Comparison of ENCODE assay signal across 19 cellular contexts in genomic region chr1:216945506-216946080, GRCh38.
DNase-seq lines count a peak whose midpoint lies in the region; ATAC-seq, FAIRE-seq and TF ChIP-seq lines count a peak whose summit lies in the region.
"Had no signal": no experiment of that assay in that cellular context is flagged by ENCODE, and none has a peak within 500 bp of the region (broad histone marks: within the 10 kb centered on the region; RNA-seq: fewer than 3 reads in every experiment).

No MANE protein-coding gene starts in this region.

- TF ChIP-seq CTCF in GM23338 (conservative IDR thresholded peaks at IDR 0.05; ENCODE audit: low read depth in 2 of 2) (no peak), WTC11 (IDR thresholded peaks at IDR 0.05) (no peak), HepG2 (CRISPR knock-in tag; IDR thresholded peaks at IDR 0.05) (no peak)

- peak overlapping the region; percentile 56; the same call in 1 of the 2 replicates for H2AFZ ChIP-seq in GM23338
- no peak overlapping the region for H2AFZ ChIP-seq in HepG2 (ENCODE audit: low read length)

- BruUV-seq in HepG2 (replicated peaks; lab: Mats Ljungman, UMichigan) = no TSS peak

- H3K27me3 Mint-ChIP-seq in GM23338 (ENCODE audit: insufficient read depth, low read depth, poor library complexity) (peaks cover 4% of the 10 kb centered on the region), WTC11 (ENCODE audit: low read depth) (no peaks in the 10 kb centered on the region)
- H3K27me3 Mint-ChIP-seq: CD4-positive, alpha-beta memory T cell had no signal

- H3K4me3 Mint-ChIP-seq in GM23338 (no peak overlapping the region), WTC11 (peak overlapping the region; percentile 55; the same call in 1 of the 2 replicates)
- H3K4me3 Mint-ChIP-seq: CD4-positive, alpha-beta memory T cell had no signal

- H3K4me2 ChIP-seq in GM23338 (peak overlapping the region; percentile 21), HepG2 (ENCODE audit: low read depth, low read length) (no peak overlapping the region)
- H3K4me2 ChIP-seq: A549, BLaER1, KMS-11 had no signal

- intact Hi-C loops in HepG2 (cut with micrococcal nuclease; ENCODE audit: unreplicated experiment) = no loop called here

- POLR2A ChIA-PET in WTC11 (lab: Charles Lee) = no interaction called here
- POLR2A ChIA-PET in HepG2 (lab: Yijun Ruan, JAX) = no interaction called here

- CTCF ChIA-PET in WTC11 (lab: Charles Lee) = interaction anchor here (0.6 to 1.7 kb wide), 8 partner anchors 10 to 344 kb away, joined by 3 to 11 read pairs (median 4); no protein-coding TSS in a partner anchor
- CTCF ChIA-PET in HepG2 (lab: Yijun Ruan, JAX; ENCODE audit: low intra/inter-chr PET ratio, low total read pairs) = no interaction called here

- FAIRE-seq in HepG2 (lab: Jason Lieb, UNC) = no peak
- FAIRE-seq: A549, GM12892, GM18507, RCC 7860 had no signal

- H3K27me3 ChIP-seq in GM23338 (ENCODE audit: insufficient read depth) = no peaks in the 10 kb centered on the region
- H3K27me3 ChIP-seq in HepG2 (ENCODE audit: control insufficient read depth in 1 of 2, insufficient read depth in 2 of 2, low read length in 2 of 2) = no peaks in the 10 kb centered on the region
- H3K27me3 ChIP-seq: BLaER1 had no signal

- TF ChIP-seq POLR2A in HepG2 (IDR thresholded peaks at IDR 0.05; ENCODE audit: insufficient read depth in 1 of 2, low read depth in 2 of 2, low read length in 2 of 2) = no peak

- H3K9me3 Mint-ChIP-seq in GM23338 (no peaks in the 10 kb centered on the region), WTC11 (0 out of 2 replicates have a peak, but pooled peaks cover 4% of the 10 kb centered on the region)

- WGBS in HepG2 (ENCODE audit: low lambda C conversion rate) = 25% methylated on average over 2 of the region's 2 CpGs

- H3K4me1 ChIP-seq in GM23338 (ENCODE audit: insufficient read depth) (peaks cover 48% of the 10 kb centered on the region), HepG2 (ENCODE audit: insufficient read depth, low read length) (no peaks in the 10 kb centered on the region)
- H3K4me1 ChIP-seq: A549, BLaER1 had no signal

- H3K27ac Mint-ChIP-seq in GM23338 (peak overlapping the region; percentile 89), WTC11 (peak overlapping the region; percentile 97)
- H3K27ac Mint-ChIP-seq: CD4-positive, alpha-beta memory T cell had no signal

- in situ Hi-C loops in HepG2 (cut with HindIII; ENCODE audit: extremely low pct_ligation_motif_present, low pct_unique_long_range_greater_than_20kb) = no loop called here

- H3K36me3 Mint-ChIP-seq in GM23338 (ENCODE audit: low read depth) (no peaks in the 10 kb centered on the region), WTC11 (no peaks in the 10 kb centered on the region)
- H3K36me3 Mint-ChIP-seq: CD4-positive, alpha-beta memory T cell had no signal

- no peaks in the 10 kb centered on the region for H3K9me3 ChIP-seq in HepG2 (ENCODE audit: low read length)
- H3K9me3 ChIP-seq: A549, BLaER1 had no signal

- H3K9me2 ChIP-seq in GM23338 (ENCODE audit: insufficient read depth) = 0 out of 2 replicates have a peak, but pooled peaks cover 5% of the 10 kb centered on the region

- H3K79me2 ChIP-seq in GM23338 (replicated peaks; ENCODE audit: insufficient read depth) (no peaks in the 10 kb centered on the region), HepG2 (ENCODE audit: insufficient read depth, low read length) (no peaks in the 10 kb centered on the region)

- H3F3A ChIP-seq in GM23338 (replicated peaks; ENCODE audit: low read depth) = no peaks in the 10 kb centered on the region; the same call in 1 of the 2 replicates

- H3K4me3 ChIP-seq in GM23338 (peak overlapping the region; percentile 3), HepG2 (replicated peaks in 1 of 3; ENCODE audit: insufficient read depth in 1 of 3, low read depth in 2 of 3, low read length in 3 of 3) (no peak overlapping the region)
- H3K4me3 ChIP-seq: A549, BLaER1 had no signal

- H4K20me1 ChIP-seq in GM23338 (replicated peaks; ENCODE audit: insufficient read depth) (no peaks in the 10 kb centered on the region), HepG2 (ENCODE audit: insufficient read depth, low read length) (no peaks in the 10 kb centered on the region)
- H4K20me1 ChIP-seq: BLaER1 had no signal

- H3K27ac ChIP-seq in GM23338 (ENCODE audit: low read depth) = peak overlapping the region; percentile 72
- no peak overlapping the region for H3K27ac ChIP-seq in HepG2 (ENCODE audit: extremely low read length, insufficient read depth, low read length)
- H3K27ac ChIP-seq: A549, BLaER1, KMS-11 had no signal

- ATAC-seq in GM23338 = no peak
- no peak for ATAC-seq in WTC11
- ATAC-seq in HepG2 = no peak
- ATAC-seq in GM21717 (IDR thresholded peaks at IDR 0.05; ENCODE audit: unreplicated experiment) = no peak
- ATAC-seq: A549, Right ventricle myocardium inferior had no signal

- no peak for TF ChIP-seq EP300 in HepG2 (IDR thresholded peaks at IDR 0.05; ENCODE audit: low read depth in 2 of 2, low read length in 2 of 2)
- TF ChIP-seq EP300 in HepG2 (CRISPR knock-in tag; IDR thresholded peaks at IDR 0.05; ENCODE audit: borderline replicate concordance) = no peak

- H3K36me3 ChIP-seq in GM23338 (ENCODE audit: insufficient read depth) = no peaks in the 10 kb centered on the region
- H3K36me3 ChIP-seq in HepG2 (replicated peaks in 1 of 2; ENCODE audit: control insufficient read depth in 1 of 2, insufficient read depth in 2 of 2, low read length in 2 of 2) = no peaks in the 10 kb centered on the region
- H3K36me3 ChIP-seq: BLaER1 had no signal

- TF ChIP-seq RAD21 in HepG2 (CRISPR knock-in tag; IDR thresholded peaks at IDR 0.05) = no peak

- DNase-seq in GM23338 (ENCODE audit: low spot score) = no peak
- DNase-seq in WTC11 (ENCODE audit: low spot score) = no peak
- peak; percentile 51 for DNase-seq in globus pallidus (ENCODE audit: low spot score)
- DNase-seq in pons (ENCODE audit: low spot score) = peak; percentile 46
- DNase-seq in HepG2 (ENCODE audit: low spot score) = no peak
- DNase-seq in NCI-H2081 (lab: John Stamatoyannopoulos, UW) = no peak
- DNase-seq: CD4-positive, alpha-beta memory T cell; GOT3; NCI-H187 treated with DMSO at 0.1 percent for 48 hours; NCI-H2171; NCI-H748 treated with DMSO at 0.1 percent for 48 hours had no signal

- peaks cover 46% of the 10 kb centered on the region for H3K4me1 Mint-ChIP-seq in GM23338
- H3K4me1 Mint-ChIP-seq in WTC11 = peaks cover 60% of the 10 kb centered on the region
- H3K4me1 Mint-ChIP-seq: CD4-positive, alpha-beta memory T cell had no signal

- H3K9ac ChIP-seq in HepG2 (ENCODE audit: insufficient read depth, low read depth, low read length) = no peak overlapping the region
- H3K9ac ChIP-seq: BLaER1, KMS-11 had no signal

TF ChIP-seq in WTC11, 78 proteins besides CTCF, POLR2A, EP300 and RAD21 (continues in another document):
- TF ChIP-seq TCF7 (CRISPR knock-in tag; IDR thresholded peaks at IDR 0.05; ENCODE audit: low read depth) (no peak), GTF2I (CRISPR knock-in tag; conservative IDR thresholded peaks at IDR 0.05) (no peak), CBFB (CRISPR knock-in tag; IDR thresholded peaks at IDR 0.05; ENCODE audit: low read depth) (no peak), HMGXB4 (CRISPR knock-in tag; IDR thresholded peaks at IDR 0.05) (no peak)

TF ChIP-seq in HepG2, 621 proteins besides CTCF, POLR2A, EP300 and RAD21:
- TF ChIP-seq HMG20A (CRISPR knock-in tag; IDR thresholded peaks at IDR 0.05; ENCODE audit: borderline replicate concordance) (no peak), ONECUT2 (CRISPR knock-in tag; IDR thresholded peaks at IDR 0.05) (no peak)

Comparison
In these comparisons a context has a peak if more than half of its experiments do, and no peak if none do; other contexts are left out.
1. DNase-seq: peak in globus pallidus (single experiment) and pons (single experiment); none in GM23338 (single experiment), WTC11 (single experiment), HepG2 (single experiment) and NCI-H2081 (0 of 2).